In genomic region chr7:128349121-128349825, GRCh38 we compare ENCODE assay signal across 26 cellular contexts. TPM values are rescaled to one million over a fixed set of nuclear protein-coding genes. Genes with fewer than 3 reads are reported as not detected.
DNase-seq lines count a peak whose midpoint lies in the region; ATAC-seq and TF ChIP-seq lines count a peak whose summit lies in the region.
"Had no signal": no experiment of that assay in that cellular context is flagged by ENCODE, and none has a peak within 500 bp of the region (broad histone marks: within the 10 kb centered on the region; RNA-seq: fewer than 3 reads in every experiment).

No MANE protein-coding gene starts in this region.

- no peak overlapping the region for H3K4me3 Mint-ChIP-seq in brain

- H3K4me3 ChIP-seq in BE2C (ENCODE audit: low read depth, low read length) = no peak overlapping the region
- no peak overlapping the region for H3K4me3 ChIP-seq in osteoblast (ENCODE audit: insufficient read depth, low read length)
- H3K4me3 ChIP-seq in heart left ventricle = no peak overlapping the region
- H3K4me3 ChIP-seq: A549, BLaER1, K562 had no signal

- intact Hi-C loops in heart left ventricle (cut with DNase I) = loop anchor here in 8 of 10 donors (2.0 to 5.0 kb wide), 3 partner anchors 38 to 108 kb away; partner anchors contain the start of gene HILPDA (in 1 of the 8)

- H3K27me3 ChIP-seq in BE2C = no peaks in the 10 kb centered on the region
- peaks cover 47% of the 10 kb centered on the region for H3K27me3 ChIP-seq in osteoblast (ENCODE audit: insufficient read depth, low read length)
- H3K27me3 ChIP-seq in heart left ventricle = peaks cover 0 to 32% (median 15%) of the 10 kb centered on the region in 9 donors

- no peaks in the 10 kb centered on the region for H3K9me3 Mint-ChIP-seq in brain
- H3K9me3 Mint-ChIP-seq: CD4-positive, alpha-beta memory T cell had no signal

- H3K4me1 ChIP-seq in BE2C = peaks cover 52% of the 10 kb centered on the region
- H3K4me1 ChIP-seq in osteoblast (ENCODE audit: insufficient read depth, low read length) = no peaks in the 10 kb centered on the region
- peaks cover 0 to 13% (median 4%) of the 10 kb centered on the region in 12 donors for H3K4me1 ChIP-seq in heart left ventricle
- H3K4me1 ChIP-seq: A549 had no signal

- no peaks in the 10 kb centered on the region for H4K20me1 ChIP-seq in osteoblast (ENCODE audit: insufficient read depth, low read length)
- H4K20me1 ChIP-seq: BLaER1 had no signal

- WGBS in heart left ventricle, 4 donors = 63 to 71% (median 66%) methylated on average over 8 of the region's 8 CpGs

- peaks cover 6% of the 10 kb centered on the region for H3K36me3 Mint-ChIP-seq in brain
- H3K36me3 Mint-ChIP-seq: CD4-positive, alpha-beta memory T cell had no signal

- TF ChIP-seq POLR2A in heart left ventricle (IDR thresholded peaks at IDR 0.05) = no peak

- DNase-seq in BE2C = peak; percentile 51
- peak; percentile 30 for DNase-seq in M059J (ENCODE audit: low read depth)
- peak; percentile 73 for DNase-seq in osteoblast (ENCODE audit: insufficient read length, low spot score, missing footprints)
- DNase-seq in heart left ventricle = no peak
- no peak for DNase-seq in substantia nigra (lab: John Stamatoyannopoulos, UW)
- DNase-seq in NCI-H1694 (lab: John Stamatoyannopoulos, UW) = no peak
- no peak for DNase-seq in activated T-cell treated with anti-CD3 and anti-CD28 coated beads, Interleukin-2, amount 50 U/mL, for 48 hours
- DNase-seq: CD4-positive, alpha-beta memory T cell; DND-41; GOT3; MM.1S; NCI-H1048; NCI-H1436; NCI-H2029; NCI-H2171; NCI-H345; NCI-H524; NCI-H774; NK-92 treated with Interleukin-12 subunit alpha and Interleukin-12 subunit beta, amount 100 ng/mL, for 24 hours; SIG-M5 had no signal

- H3K36me3 ChIP-seq in BE2C = peaks cover 37% of the 10 kb centered on the region
- no peaks in the 10 kb centered on the region for H3K36me3 ChIP-seq in osteoblast (ENCODE audit: insufficient read depth, low read length)
- H3K36me3 ChIP-seq in heart left ventricle = no peaks in the 10 kb centered on the region
- H3K36me3 ChIP-seq: BLaER1 had no signal

- peak overlapping the region; percentile 7 to 92 (median 62) for H3K27ac Mint-ChIP-seq in brain
- H3K27ac Mint-ChIP-seq: CD4-positive, alpha-beta memory T cell had no signal

- no peak overlapping the region for H2AFZ ChIP-seq in osteoblast (ENCODE audit: low read length)

- peaks cover 24% of the 10 kb centered on the region for H3K4me1 Mint-ChIP-seq in brain

- H3K9me3 ChIP-seq in BE2C = no peaks in the 10 kb centered on the region
- H3K9me3 ChIP-seq in osteoblast (ENCODE audit: low read depth, low read length) = no peaks in the 10 kb centered on the region
- H3K9me3 ChIP-seq in heart left ventricle = no peaks in the 10 kb centered on the region
- H3K9me3 ChIP-seq: A549 had no signal

- TF ChIP-seq CTCF in BE2C (IDR thresholded peaks at IDR 0.05; ENCODE audit: low read depth, low read length) (no peak), brain (conservative IDR thresholded peaks at IDR 0.05) (no peak), osteoblast (IDR thresholded peaks at IDR 0.05; ENCODE audit: extremely low read depth, low read depth, low read length) (no peak), heart left ventricle (IDR thresholded peaks at IDR 0.05) (no peak)

- H3K79me2 ChIP-seq in osteoblast (ENCODE audit: insufficient read depth, low read length) = no peaks in the 10 kb centered on the region

- H3K4me2 ChIP-seq in osteoblast (ENCODE audit: insufficient read depth, low read length) = no peak overlapping the region
- H3K4me2 ChIP-seq: A549, BLaER1 had no signal

- no peak for ATAC-seq in heart left ventricle
- ATAC-seq: A549, HCT116, K562, Panc1 had no signal

- H3K27ac ChIP-seq in osteoblast (ENCODE audit: low read depth, low read length) (no peak overlapping the region), heart left ventricle (no peak overlapping the region), substantia nigra (ENCODE audit: low read depth, low read length, poor library complexity, severe bottlenecking) (no peak overlapping the region)
- H3K27ac ChIP-seq: A549, BLaER1 had no signal

- peaks cover 39% of the 10 kb centered on the region for H3K27me3 Mint-ChIP-seq in brain

RNA-seq across cellular contexts. Expression of gene RBM28, which starts 5.6 kb away (rescaled TPM):
- 43.9 TPM for polyA plus RNA-seq in BE2C (2012; ENCODE audit: insufficient read depth, insufficient read length, low read depth)
- total RNA-seq in M059J (2014; rRNA removed; shearing (Covaris generic)) = 4.5 and 18.5 TPM in 2 replicates
- polyA plus RNA-seq in brain (ENCODE audit: insufficient read depth, low read depth, low replicate concordance) = 12.6 TPM
- 12.1 and 16.6 TPM in 2 replicates for total RNA-seq in osteoblast
- total RNA-seq in heart left ventricle = 10 to 100 TPM; 12.0 to 29.0 (median 25.3) TPM
- polyA plus RNA-seq in heart left ventricle = 10 to 100 TPM; 21.7 to 40.2 TPM

RNA-seq across cellular contexts. Expression of gene PRRT4, which starts 12.2 kb away (rescaled TPM):
- 252 TPM for polyA plus RNA-seq in BE2C (2012; ENCODE audit: insufficient read depth, insufficient read length, low read depth)
- total RNA-seq in M059J (2014; rRNA removed; shearing (Covaris generic)) = not detected in 2 replicates
- polyA plus RNA-seq in brain (ENCODE audit: insufficient read depth, low read depth, low replicate concordance) (0.49 TPM), heart left ventricle (1 to 10 TPM in 1 of 2 donors, under 1 TPM in 1; 0.51 to 2.7 TPM)
- total RNA-seq in osteoblast (not detected in 2 replicates), heart left ventricle (1 to 10 TPM in 8 of 9 donors, under 1 TPM in 1; 0.31 to 3.1 (median 1.9) TPM)
- total RNA-seq: K562 had no signal
- polyA plus RNA-seq: K562 had no signal

Comparison
In these comparisons a context has a peak if more than half of its experiments do, and no peak if none do; other contexts are left out.
1. DNase-seq: peak in BE2C (single experiment), M059J (single experiment) and osteoblast (single experiment); none in heart left ventricle (0 of 5), substantia nigra (0 of 49), NCI-H1694 (single experiment) and activated T-cell treated with anti-CD3 and anti-CD28 coated beads, Interleukin-2, amount 50 U/mL, for 48 hours (0 of 2).